ENCODE assay signal across 8 cellular contexts in genomic region chr2:37671816-37672103, GRCh38. TPM values are rescaled to one million over a fixed set of nuclear protein-coding genes. Genes with fewer than 3 reads are reported as not detected.
A peak's percentile ranks its signal among the peaks of the same experiment; 100 is the strongest.
DNase-seq lines count a peak whose midpoint lies in the region; ATAC-seq and TF ChIP-seq lines count a peak whose summit lies in the region.

No MANE protein-coding gene starts in this region.

- intact Hi-C loops in A673 (cut with micrococcal nuclease; ENCODE audit: unreplicated experiment) = loop anchor here (5.0 kb wide), 2 partner anchors 134 to 254 kb away; no protein-coding TSS in a partner anchor

- H3K9ac ChIP-seq in mucosa of stomach (ENCODE audit: low read length) = peak overlapping the region; percentile 79

- ATAC-seq in GM19023 (IDR thresholded peaks at IDR 0.05; ENCODE audit: unreplicated experiment) (peak; percentile 22), HG02588 (IDR thresholded peaks at IDR 0.05; ENCODE audit: unreplicated experiment) (no peak)

- CTCF ChIA-PET in A673 (lab: Charles Lee) = interaction anchor here (0.9 kb wide), 1 partner anchor 161 kb away, joined by 3 read pairs; no protein-coding TSS in a partner anchor

- H3K9me3 ChIP-seq in A673 (ENCODE audit: low read depth, low read length, poor library complexity, severe bottlenecking) = no peaks in the 10 kb centered on the region
- no peaks in the 10 kb centered on the region for H3K9me3 ChIP-seq in mucosa of stomach (ENCODE audit: control insufficient read depth, low read length)

- H3K36me3 ChIP-seq in A673 (ENCODE audit: insufficient read depth, low read length, poor library complexity, severe bottlenecking) (no peaks in the 10 kb centered on the region), mucosa of stomach (ENCODE audit: control insufficient read depth, insufficient read depth, low read length) (no peaks in the 10 kb centered on the region)

- POLR2A ChIA-PET in A673 (lab: Charles Lee; ENCODE audit: low non-redundant PET) = no interaction called here

- H3K4me3 ChIP-seq in A673 (ENCODE audit: low read depth, low read length, poor library complexity, severe bottlenecking) = peak overlapping the region; percentile 93
- H3K4me3 ChIP-seq in mucosa of stomach (ENCODE audit: low read length) = peak overlapping the region; percentile 55

- no peak for TF ChIP-seq CTCF in A673 (conservative IDR thresholded peaks at IDR 0.05; ENCODE audit: low read depth, low read length)
- TF ChIP-seq CTCF in GM20000 (IDR thresholded peaks at IDR 0.05; ENCODE audit: extremely low read depth, missing control alignments) = no peak

- BruUV-seq in A673 (replicated peaks; lab: Mats Ljungman, UMichigan) = no TSS peak

- DNase-seq in A673 (ENCODE audit: low spot score) = no peak
- DNase-seq in M059J (ENCODE audit: low read depth) = peak; percentile 55
- no peak for DNase-seq in caudate nucleus (lab: John Stamatoyannopoulos, UW)
- DNase-seq in EL = no peak
- no peak for DNase-seq in GM20000 (ENCODE audit: low spot score)

- H3K4me1 ChIP-seq in A673 (ENCODE audit: insufficient read depth, low read length, poor library complexity, severe bottlenecking) (peaks cover 9% of the 10 kb centered on the region), mucosa of stomach (ENCODE audit: control insufficient read depth, insufficient read depth, low read length) (peaks cover 10% of the 10 kb centered on the region)

- no peaks in the 10 kb centered on the region for H3K27me3 ChIP-seq in A673 (replicated peaks; ENCODE audit: insufficient read depth, low read depth, low read length, poor library complexity)
- H3K27me3 ChIP-seq in mucosa of stomach (ENCODE audit: control insufficient read depth, insufficient read depth, low read length) = peaks cover 13% of the 10 kb centered on the region

- peak overlapping the region; percentile 60 for H3K27ac ChIP-seq in A673 (ENCODE audit: low read depth, low read length, poor library complexity, severe bottlenecking)
- peak overlapping the region; percentile 44 for H3K27ac ChIP-seq in caudate nucleus (ENCODE audit: low read depth, low read length)

RNA-seq across cellular contexts. Expression of gene CDC42EP3, which starts 0.3 kb away (rescaled TPM):
- total RNA-seq in A673 (2021) = 12.2 TPM in 2 replicates
- 63.4 and 78.4 TPM in 2 replicates for total RNA-seq in M059J (2014; rRNA removed; shearing (Covaris generic))
